25 cellular contexts compared by ENCODE assay signal in genomic region chr13:59472134-59472533, GRCh38.
"Had no signal": no experiment of that assay in that cellular context is flagged by ENCODE, and none has a peak within 500 bp of the region (broad histone marks: within the 10 kb centered on the region; RNA-seq: fewer than 3 reads in every experiment).

No MANE protein-coding gene starts in this region.

- DNase-seq: activated CD4-positive, alpha-beta T cell treated with anti-CD3 and anti-CD28 coated beads for 1 hour; activated CD4-positive, alpha-beta T cell treated with anti-CD3 and anti-CD28 coated beads, Interleukin-2, amount 50 U/mL, for 1 hour; activated CD8-positive, alpha-beta T cell treated with anti-CD3 and anti-CD28 coated beads, Interleukin-2, amount 10 ng/mL, durations not matched to agents 7 days and 5 days; activated T-cell treated with anti-CD3 and anti-CD28 coated beads, Interleukin-2, amount 50 U/mL, for 1 hour; adrenal gland; cerebellar nuclear complex; endodermal cell; esophagus squamous epithelium; left colon; mucosa of descending colon; nephron progenitor cell; nucleus accumbens; stimulated activated CD4-positive, alpha-beta T cell treated with anti-CD3 and anti-CD28 coated beads, Interleukin-15, amount 100 ng/mL, for 24 hours; stomach; transverse colon; WERI-Rb-1 had no signal

- H3K36me3 Mint-ChIP-seq: stimulated activated memory B cell treated with anti-CD40 and anti-IgM and Interleukin-4, amounts not matched to agents 10 μg/mL and 1 μg/mL and 100 μg/mL, for 72 hours had no signal

- H3K4me3 Mint-ChIP-seq: activated CD8-positive, alpha-beta T cell treated with anti-CD3 and anti-CD28 coated beads, Interleukin-2, amount 10 ng/mL, durations not matched to agents 7 days and 5 days; activated T-helper 17 cell treated with anti-CD3 and anti-CD28 coated beads, Interleukin-2, amount 50 U/mL, for 72 hours; endodermal cell; memory B cell; nephron progenitor cell; stimulated activated memory B cell treated with anti-CD40 and anti-IgM and Interleukin-4, amounts not matched to agents 10 μg/mL and 1 μg/mL and 100 μg/mL, for 72 hours had no signal

- H3K27ac Mint-ChIP-seq: activated CD8-positive, alpha-beta T cell treated with anti-CD3 and anti-CD28 coated beads, Interleukin-2, amount 10 ng/mL, durations not matched to agents 7 days and 5 days; activated naive CD4-positive, alpha-beta T cell treated with anti-CD3 and anti-CD28 coated beads, Interleukin-2, amount 50 U/mL, for 72 hours; activated T-helper 17 cell treated with anti-CD3 and anti-CD28 coated beads, Interleukin-2, amount 50 U/mL, for 72 hours; memory B cell; nephron progenitor cell; stimulated activated memory B cell treated with anti-CD40 and anti-IgM and Interleukin-4, amounts not matched to agents 10 μg/mL and 1 μg/mL and 100 μg/mL, for 72 hours had no signal

- ATAC-seq: activated CD8-positive, alpha-beta T cell treated with anti-CD3 and anti-CD28 coated beads, Interleukin-2, amount 10 ng/mL, durations not matched to agents 7 days and 5 days; activated naive CD4-positive, alpha-beta T cell treated with anti-CD3 and anti-CD28 coated beads, Interleukin-2, amount 50 U/mL, for 72 hours; activated T-helper 17 cell treated with anti-CD3 and anti-CD28 coated beads, Interleukin-2, amount 50 U/mL, for 72 hours; left colon; mucosa of descending colon; sciatic nerve; stimulated activated memory B cell treated with anti-CD40 and anti-IgM and Interleukin-4, amounts not matched to agents 10 μg/mL and 1 μg/mL and 100 μg/mL, for 72 hours had no signal

- H3K4me3 ChIP-seq: adrenal gland, coronary artery, esophagus squamous epithelium, mucosa of descending colon, smooth muscle cell, stomach, transverse colon had no signal

- FAIRE-seq: keratinocyte, urothelium cell line had no signal

- H3K4me1 Mint-ChIP-seq: activated T-helper 17 cell treated with anti-CD3 and anti-CD28 coated beads, Interleukin-2, amount 50 U/mL, for 72 hours; nephron progenitor cell had no signal
